Comparison of ENCODE assay signal across 26 cellular contexts in genomic region chr5:20231040-20231439, GRCh38.
A peak's percentile ranks its signal among the peaks of the same experiment; 100 is the strongest.
DNase-seq lines count a peak whose midpoint lies in the region; TF ChIP-seq lines count a peak whose summit lies in the region.
"Had no signal": no experiment of that assay in that cellular context is flagged by ENCODE, and none has a peak within 500 bp of the region (broad histone marks: within the 10 kb centered on the region; RNA-seq: fewer than 3 reads in every experiment).

No MANE protein-coding gene starts in this region.

- no peaks in the 10 kb centered on the region for H3K36me3 Mint-ChIP-seq in endothelial cell (ENCODE audit: low read depth, unreplicated experiment)
- no peaks in the 10 kb centered on the region for H3K36me3 Mint-ChIP-seq in progenitor cell of endocrine pancreas (ENCODE audit: insufficient read depth)
- H3K36me3 Mint-ChIP-seq: CD8-positive, alpha-beta memory T cell; memory B cell had no signal

- DNase-seq in DMS53 (lab: John Stamatoyannopoulos, UW) (peak; percentile 15), DMS53 treated with DMSO at 0.1 percent for 48 hours (lab: John Stamatoyannopoulos, UW; ENCODE audit: unreplicated experiment) (no peak), OCI-M1 (lab: John Stamatoyannopoulos, UW) (peak; percentile 23), endothelial cell (ENCODE audit: low spot score) (no peak), progenitor cell of endocrine pancreas (ENCODE audit: low spot score, unreplicated experiment) (no peak), DMS 273 (lab: John Stamatoyannopoulos, UW; ENCODE audit: unreplicated experiment) (no peak), NOMO-1 (lab: John Stamatoyannopoulos, UW; ENCODE audit: unreplicated experiment in 2 of 2) (no peak), NCI-H1694 (lab: John Stamatoyannopoulos, UW) (no peak)
- DNase-seq: 8988T; activated CD4-positive, alpha-beta T cell treated with anti-CD3 and anti-CD28 coated beads for 4 hours; activated CD8-positive, alpha-beta memory T cell treated with anti-CD3 and anti-CD28 coated beads for 24 hours; activated gamma-delta T cell treated with Interleukin-2 at 50 U/mL for 16 hours; activated T-cell treated with anti-CD3 and anti-CD28 coated beads, Interleukin-2, amount 50 U/mL, for 1 hour; body of pancreas; CD8-positive, alpha-beta memory T cell; cerebellar nuclear complex; heart right ventricle; NCI-H1436; NCI-H345; NCI-H748 treated with DMSO at 0.1 percent for 48 hours; psoas muscle; Right ventricle myocardium superior; T-helper 9 cell; thyroid gland had no signal

- H3K27me3 Mint-ChIP-seq in endothelial cell (ENCODE audit: unreplicated experiment), result no peaks in the 10 kb centered on the region
- no peaks in the 10 kb centered on the region for H3K27me3 Mint-ChIP-seq in progenitor cell of endocrine pancreas
- H3K27me3 Mint-ChIP-seq: CD8-positive, alpha-beta memory T cell; memory B cell; stimulated activated naive CD8-positive, alpha-beta T cell treated with anti-CD3 and anti-CD28 coated beads, Interleukin-15, Interleukin-2, amounts not matched to agents 100 ng/mL and 50 ng/mL, for 24 hours had no signal

- H3K4me1 Mint-ChIP-seq in endothelial cell (ENCODE audit: unreplicated experiment) (peaks cover 3% of the 10 kb centered on the region), progenitor cell of endocrine pancreas (ENCODE audit: low read depth) (no peaks in the 10 kb centered on the region)
- H3K4me1 Mint-ChIP-seq: CD8-positive, alpha-beta memory T cell; memory B cell had no signal

- H3K9me3 Mint-ChIP-seq in endothelial cell (ENCODE audit: unreplicated experiment) (no peaks in the 10 kb centered on the region), progenitor cell of endocrine pancreas (ENCODE audit: low read depth) (peaks cover 6% of the 10 kb centered on the region)
- H3K9me3 Mint-ChIP-seq: memory B cell had no signal

- H3K27ac Mint-ChIP-seq in endothelial cell (ENCODE audit: unreplicated experiment) (no peak overlapping the region), progenitor cell of endocrine pancreas (no peak overlapping the region)
- H3K27ac Mint-ChIP-seq: CD8-positive, alpha-beta memory T cell; memory B cell; stimulated activated naive CD8-positive, alpha-beta T cell treated with anti-CD3 and anti-CD28 coated beads, Interleukin-15, Interleukin-2, amounts not matched to agents 100 ng/mL and 50 ng/mL, for 24 hours had no signal

- no peak overlapping the region for H3K4me3 Mint-ChIP-seq in endothelial cell (ENCODE audit: unreplicated experiment)
- no peak overlapping the region for H3K4me3 Mint-ChIP-seq in progenitor cell of endocrine pancreas (ENCODE audit: low read depth)
- H3K4me3 Mint-ChIP-seq: CD8-positive, alpha-beta memory T cell; memory B cell; stimulated activated naive CD8-positive, alpha-beta T cell treated with anti-CD3 and anti-CD28 coated beads, Interleukin-15, Interleukin-2, amounts not matched to agents 100 ng/mL and 50 ng/mL, for 24 hours had no signal

- TF ChIP-seq CTCF in endothelial cell (IDR thresholded peaks at IDR 0.05; ENCODE audit: unreplicated experiment), result peak; percentile 52
- peak; percentile 32 for TF ChIP-seq CTCF in progenitor cell of endocrine pancreas (IDR thresholded peaks at IDR 0.05; ENCODE audit: unreplicated experiment)

Comparison
In these comparisons a context has a peak if more than half of its experiments do, and no peak if none do; other contexts are left out.
1. DNase-seq: peak in DMS53 (single experiment) and OCI-M1 (single experiment); none in DMS53 treated with DMSO at 0.1 percent for 48 hours (single experiment), endothelial cell (single experiment), progenitor cell of endocrine pancreas (single experiment), DMS 273 (single experiment), NOMO-1 (0 of 2) and NCI-H1694 (single experiment).